19 cellular contexts compared by ENCODE assay signal in genomic region chr10:55495555-55495954, GRCh38.
DNase-seq lines count a peak whose midpoint lies in the region; ATAC-seq, FAIRE-seq and TF ChIP-seq lines count a peak whose summit lies in the region.
"Had no signal": no experiment of that assay in that cellular context is flagged by ENCODE, and none has a peak within 500 bp of the region (broad histone marks: within the 10 kb centered on the region; RNA-seq: fewer than 3 reads in every experiment).

No MANE protein-coding gene starts in this region.

- RAD21 ChIA-PET in GM12878 (lab: Charles Lee; ENCODE audit: unreplicated experiment): interaction anchor here (1.0 kb wide), 1 partner anchor 404 kb away, joined by 3 read pairs; no protein-coding TSS in a partner anchor

- in situ Hi-C loops in GM12878 (cut with MboI): loop anchor here (10.0 kb wide), 1 partner anchor 401 kb away; no protein-coding TSS in a partner anchor
- in situ Hi-C loops in GM13976 (cut with MboI; ENCODE audit: low sequenced_read_pairs, unreplicated experiment): no loop called here

- no peak overlapping the region for H3K9ac ChIP-seq in GM12878 (ENCODE audit: control insufficient read depth, insufficient read depth, low read length)

- TF ChIP-seq EP300 in GM12878 (IDR thresholded peaks at IDR 0.05; ENCODE audit: borderline replicate concordance in 1 of 2, control insufficient read depth in 1 of 2, low read depth in 2 of 2, low read length in 2 of 2): no peak

- no peak overlapping the region for H3K27ac ChIP-seq in GM12878 (ENCODE audit: control insufficient read depth, insufficient read depth)

- no peak for TF ChIP-seq RAD21 in GM12878 (IDR thresholded peaks at IDR 0.05; ENCODE audit: insufficient read depth, low read depth, low read length)

- H3K4me3 ChIP-seq in GM12878 (no peak overlapping the region), mucosa of descending colon (no peak overlapping the region)

- H2AFZ ChIP-seq in GM12878 (ENCODE audit: control insufficient read depth, low read depth, low read length): no peak overlapping the region

- TF ChIP-seq POLR2A in GM12878 (IDR thresholded peaks at IDR 0.05; ENCODE audit: low read depth, low read length): no peak

- CTCF ChIA-PET in GM12878 (lab: Yijun Ruan, JAX): no interaction called here

- DNase-seq in GM12878 (ENCODE audit: low read depth, low spot score) (no peak), mucosa of descending colon (no peak), GM13976 (ENCODE audit: low spot score) (no peak)
- DNase-seq: C1 segment of cervical spinal cord; CD4-positive, alpha-beta memory T cell; DMS79 treated with DMSO at 0.1 percent for 48 hours; EL; HCEC 1CT; HFFc6; IMR-90; Kasumi-1; KBM-7 had no signal

- no peaks in the 10 kb centered on the region for H3K9me3 ChIP-seq in GM12878 (replicated peaks; ENCODE audit: control insufficient read depth, insufficient read depth, low read length)
- H3K9me3 ChIP-seq in mucosa of descending colon: no peaks in the 10 kb centered on the region

- POLR2A ChIA-PET in GM12878 (lab: Charles Lee): no interaction called here

- H3K36me3 ChIP-seq in GM12878 (ENCODE audit: control insufficient read depth in 2 of 2, insufficient read depth in 2 of 2, low read length in 1 of 2) (no peaks in the 10 kb centered on the region), mucosa of descending colon (ENCODE audit: low read depth) (no peaks in the 10 kb centered on the region)

- peak; percentile 61 for ATAC-seq in GM18858 (IDR thresholded peaks at IDR 0.05; ENCODE audit: unreplicated experiment)
- ATAC-seq in HG02884 (IDR thresholded peaks at IDR 0.05; ENCODE audit: unreplicated experiment): peak; percentile 58
- peak; percentile 44 for ATAC-seq in HG03159 (IDR thresholded peaks at IDR 0.05; ENCODE audit: unreplicated experiment)
- ATAC-seq in GM12878: peak; percentile 31; the same call in 1 of the 3 replicates
- ATAC-seq in mucosa of descending colon: no peak
- no peak for ATAC-seq in GM21447 (IDR thresholded peaks at IDR 0.05; ENCODE audit: unreplicated experiment)
- ATAC-seq in HG03520 (IDR thresholded peaks at IDR 0.05; ENCODE audit: unreplicated experiment): no peak

- no peaks in the 10 kb centered on the region for H3K79me2 ChIP-seq in GM12878 (ENCODE audit: control insufficient read depth, insufficient read depth, low read length)

- FAIRE-seq in GM12878 (lab: Jason Lieb, UNC): no peak
- FAIRE-seq: G401.6, GM19239 had no signal

- H3K4me1 ChIP-seq in GM12878 (ENCODE audit: control insufficient read depth, insufficient read depth, low read length): no peaks in the 10 kb centered on the region
- no peaks in the 10 kb centered on the region for H3K4me1 ChIP-seq in mucosa of descending colon (ENCODE audit: low read depth)

- H4K20me1 ChIP-seq in GM12878 (ENCODE audit: control insufficient read depth, insufficient read depth): no peaks in the 10 kb centered on the region

- intact Hi-C loops in GM12878 (cut with micrococcal nuclease; ENCODE audit: unreplicated experiment): no loop called here
- intact Hi-C loops in mucosa of descending colon (cut with DNase I, micrococcal nuclease): no loop called here

- H3K4me2 ChIP-seq in GM12878 (ENCODE audit: control insufficient read depth, insufficient read depth): no peak overlapping the region

- no peaks in the 10 kb centered on the region for H3K27me3 ChIP-seq in GM12878 (replicated peaks in 1 of 2; ENCODE audit: control insufficient read depth in 2 of 2, insufficient read depth in 2 of 2, low read length in 1 of 2)

- SMC1A ChIA-PET in GM12878 (lab: Charles Lee; ENCODE audit: uncharacterized antibody, unreplicated experiment): no interaction called here

- no TSS peak for BruUV-seq in GM12878 (replicated peaks; lab: Mats Ljungman, UMichigan)

- TF ChIP-seq CTCF in GM12878 (IDR thresholded peaks at IDR 0.05 in 2 of 3, conservative IDR thresholded peaks at IDR 0.05 in 1 of 3; ENCODE audit: control insufficient read depth in 2 of 3, extremely low read depth in 1 of 3, insufficient read depth in 1 of 3, low read depth in 3 of 3, low read length in 3 of 3) (no peak), mucosa of descending colon (IDR thresholded peaks at IDR 0.05) (no peak), GM13976 (IDR thresholded peaks at IDR 0.05; ENCODE audit: borderline replicate concordance, control extremely low read depth, extremely low read depth, insufficient read depth, missing control alignments) (no peak)

TF ChIP-seq in GM12878, 131 proteins besides CTCF, POLR2A, EP300 and RAD21:
- TF ChIP-seq KLF5 (IDR thresholded peaks at IDR 0.05; ENCODE audit: partially characterized antibody) (no peak), CHD1 (IDR thresholded peaks at IDR 0.05; ENCODE audit: low read depth, low read length) (no peak), YBX1 (IDR thresholded peaks at IDR 0.05) (no peak), ZNF274 (IDR thresholded peaks at IDR 0.05; ENCODE audit: insufficient read depth, insufficient read length) (no peak), SPI1 (IDR thresholded peaks at IDR 0.05; ENCODE audit: borderline replicate concordance, insufficient read depth, low read depth, low read length) (peak; percentile 17; the same call in 1 of the 2 replicates)
- TF ChIP-seq, protein P1, sequence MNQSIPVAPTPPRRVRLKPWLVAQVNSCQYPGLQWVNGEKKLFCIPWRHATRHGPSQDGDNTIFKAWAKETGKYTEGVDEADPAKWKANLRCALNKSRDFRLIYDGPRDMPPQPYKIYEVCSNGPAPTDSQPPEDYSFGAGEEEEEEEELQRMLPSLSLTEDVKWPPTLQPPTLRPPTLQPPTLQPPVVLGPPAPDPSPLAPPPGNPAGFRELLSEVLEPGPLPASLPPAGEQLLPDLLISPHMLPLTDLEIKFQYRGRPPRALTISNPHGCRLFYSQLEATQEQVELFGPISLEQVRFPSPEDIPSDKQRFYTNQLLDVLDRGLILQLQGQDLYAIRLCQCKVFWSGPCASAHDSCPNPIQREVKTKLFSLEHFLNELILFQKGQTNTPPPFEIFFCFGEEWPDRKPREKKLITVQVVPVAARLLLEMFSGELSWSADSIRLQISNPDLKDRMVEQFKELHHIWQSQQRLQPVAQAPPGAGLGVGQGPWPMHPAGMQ (IDR thresholded peaks at IDR 0.05; ENCODE audit: borderline replicate concordance): no peak

Comparison
In these comparisons a context has a peak if more than half of its experiments do, and no peak if none do; other contexts are left out.
1. ATAC-seq: peak in GM18858 (single experiment), HG02884 (single experiment), HG03159 (single experiment) and GM12878 (single experiment); none in mucosa of descending colon (single experiment), GM21447 (single experiment) and HG03520 (single experiment).